ENCODE assay signal across 2 cellular contexts in genomic region chr12:100382327-100382726, GRCh38.
TF ChIP-seq lines count a peak whose summit lies in the region.

No MANE protein-coding gene starts in this region.

TF ChIP-seq in A549, 52 proteins besides CTCF, POLR2A, EP300 and RAD21:
- TF ChIP-seq ESRRA (IDR thresholded peaks at IDR 0.05; ENCODE audit: borderline replicate concordance, low read length): no peak
- no peak for TF ChIP-seq RFX5 (IDR thresholded peaks at IDR 0.05)
- TF ChIP-seq ATOH8 (CRISPR knock-in tag; IDR thresholded peaks at IDR 0.05; ENCODE audit: low read depth): no peak
- TF ChIP-seq GATA3 (IDR thresholded peaks at IDR 0.05; ENCODE audit: borderline replicate concordance): no peak
- no peak for TF ChIP-seq CEBPB (IDR thresholded peaks at IDR 0.05)
- TF ChIP-seq POLR2AphosphoS2 (conservative IDR thresholded peaks at IDR 0.05; ENCODE audit: low read length): no peak
- no peak for TF ChIP-seq TFCP2L1 (CRISPR knock-in tag; IDR thresholded peaks at IDR 0.05)
- TF ChIP-seq RNF2 (IDR thresholded peaks at IDR 0.05; ENCODE audit: borderline replicate concordance, low read depth): no peak
- no peak for TF ChIP-seq PHF8 (IDR thresholded peaks at IDR 0.05; ENCODE audit: borderline replicate concordance, low read depth)

TF ChIP-seq in WTC11, 78 proteins besides CTCF, POLR2A, EP300 and RAD21:
- TF ChIP-seq FOXP4 (CRISPR knock-in tag; IDR thresholded peaks at IDR 0.05) (no peak), ARID4B (CRISPR knock-in tag; IDR thresholded peaks at IDR 0.05; ENCODE audit: borderline replicate concordance) (no peak), NR3C1 (CRISPR knock-in tag; conservative IDR thresholded peaks at IDR 0.05; ENCODE audit: low read depth) (no peak), ZNF219 (CRISPR knock-in tag; IDR thresholded peaks at IDR 0.05; ENCODE audit: borderline replicate concordance) (no peak), NFYB (CRISPR knock-in tag; conservative IDR thresholded peaks at IDR 0.05; ENCODE audit: low read depth) (no peak), FOXJ3 (CRISPR knock-in tag; IDR thresholded peaks at IDR 0.05; ENCODE audit: borderline replicate concordance) (no peak), RORB (CRISPR knock-in tag; IDR thresholded peaks at IDR 0.05) (no peak), HMGA2 (CRISPR knock-in tag; IDR thresholded peaks at IDR 0.05) (no peak), ZNF317 (CRISPR knock-in tag; IDR thresholded peaks at IDR 0.05; ENCODE audit: borderline replicate concordance, low read depth) (no peak), GRHL2 (CRISPR knock-in tag; IDR thresholded peaks at IDR 0.05; ENCODE audit: insufficient replicate concordance, severe bottlenecking) (no peak), RELA (CRISPR knock-in tag; IDR thresholded peaks at IDR 0.05; ENCODE audit: borderline replicate concordance) (no peak)
